20 cellular contexts compared by ENCODE assay signal in the genomic region with DNA sequence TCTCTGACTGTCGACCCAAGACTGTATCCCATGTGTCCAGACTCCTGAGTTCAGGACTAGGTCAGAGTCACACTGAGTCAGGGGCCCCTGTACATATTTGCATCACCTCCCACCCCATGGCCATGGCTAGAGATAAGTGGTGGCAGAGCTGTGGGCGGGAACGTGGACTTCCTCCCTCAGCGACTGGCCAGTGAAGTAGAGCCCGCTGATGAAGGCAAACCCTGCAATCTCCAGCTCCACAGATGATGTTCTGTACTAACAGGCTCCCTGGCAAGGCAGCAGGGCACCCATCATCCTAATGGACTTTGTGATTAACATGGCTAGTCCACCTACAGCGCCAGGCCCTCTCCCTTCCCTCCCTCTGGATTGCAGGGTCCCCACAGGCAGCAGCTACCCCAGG.
DNase-seq lines count a peak whose midpoint lies in the region; ATAC-seq lines count a peak whose summit lies in the region.
"Had no signal": no experiment of that assay in that cellular context is flagged by ENCODE, and none has a peak within 500 bp of the region (broad histone marks: within the 10 kb centered on the region; RNA-seq: fewer than 3 reads in every experiment).

No MANE protein-coding gene starts in this region.

- H3K4me3 Mint-ChIP-seq in activated CD8-positive, alpha-beta memory T cell treated with anti-CD3 and anti-CD28 coated beads, Interleukin-2, amount 10 ng/mL, durations not matched to agents 7 days and 5 days: no peak overlapping the region
- no peak overlapping the region for H3K4me3 Mint-ChIP-seq in stimulated activated naive B cell treated with anti-CD40 and anti-IgM and Interleukin-4, amounts not matched to agents 10 μg/mL and 1 μg/mL and 100 μg/mL, for 72 hours
- H3K4me3 Mint-ChIP-seq: activated T-helper 17 cell treated with anti-CD3 and anti-CD28 coated beads, Interleukin-2, amount 50 U/mL, for 72 hours; memory B cell had no signal

- H3K9me3 ChIP-seq in aorta (ENCODE audit: control insufficient read depth, low read length): no peaks in the 10 kb centered on the region
- H3K9me3 ChIP-seq: body of pancreas, spleen had no signal

- no peaks in the 10 kb centered on the region for H3K27me3 Mint-ChIP-seq in activated CD8-positive, alpha-beta memory T cell treated with anti-CD3 and anti-CD28 coated beads, Interleukin-2, amount 10 ng/mL, durations not matched to agents 7 days and 5 days
- no peaks in the 10 kb centered on the region for H3K27me3 Mint-ChIP-seq in stimulated activated naive B cell treated with anti-CD40 and anti-IgM and Interleukin-4, amounts not matched to agents 10 μg/mL and 1 μg/mL and 100 μg/mL, for 72 hours
- H3K27me3 Mint-ChIP-seq: activated T-helper 17 cell treated with anti-CD3 and anti-CD28 coated beads, Interleukin-2, amount 50 U/mL, for 72 hours; memory B cell had no signal

- ATAC-seq in activated CD8-positive, alpha-beta memory T cell treated with anti-CD3 and anti-CD28 coated beads, Interleukin-2, amount 10 ng/mL, durations not matched to agents 7 days and 5 days: no peak
- no peak for ATAC-seq in left lobe of liver
- no peak for ATAC-seq in aorta (ENCODE audit: low FRiP score)
- no peak for ATAC-seq in stimulated activated naive B cell treated with anti-CD40 and anti-IgM and Interleukin-4, amounts not matched to agents 10 μg/mL and 1 μg/mL and 100 μg/mL, for 72 hours (replicated peaks)
- no peak for ATAC-seq in GM21367 (IDR thresholded peaks at IDR 0.05; ENCODE audit: unreplicated experiment)
- ATAC-seq: activated naive CD4-positive, alpha-beta T cell treated with anti-CD3 and anti-CD28 coated beads, Interleukin-2, amount 50 U/mL, for 72 hours; activated T-helper 17 cell treated with anti-CD3 and anti-CD28 coated beads, Interleukin-2, amount 50 U/mL, for 72 hours; body of pancreas had no signal

- no peaks in the 10 kb centered on the region for H3K36me3 Mint-ChIP-seq in activated CD8-positive, alpha-beta memory T cell treated with anti-CD3 and anti-CD28 coated beads, Interleukin-2, amount 10 ng/mL, durations not matched to agents 7 days and 5 days
- peaks cover 13 to 27% of the 10 kb centered on the region in 2 donors for H3K36me3 Mint-ChIP-seq in stimulated activated naive B cell treated with anti-CD40 and anti-IgM and Interleukin-4, amounts not matched to agents 10 μg/mL and 1 μg/mL and 100 μg/mL, for 72 hours
- H3K36me3 Mint-ChIP-seq: activated naive CD4-positive, alpha-beta T cell treated with anti-CD3 and anti-CD28 coated beads, Interleukin-2, amount 50 U/mL, for 72 hours had no signal

- no peaks in the 10 kb centered on the region for H3K27me3 ChIP-seq in aorta (ENCODE audit: control insufficient read depth in 1 of 2, insufficient read depth in 2 of 2, low read length in 1 of 2)
- H3K27me3 ChIP-seq: body of pancreas, spleen had no signal

- H3K4me1 Mint-ChIP-seq in activated CD8-positive, alpha-beta memory T cell treated with anti-CD3 and anti-CD28 coated beads, Interleukin-2, amount 10 ng/mL, durations not matched to agents 7 days and 5 days: peaks cover 23% of the 10 kb centered on the region
- H3K4me1 Mint-ChIP-seq in stimulated activated naive B cell treated with anti-CD40 and anti-IgM and Interleukin-4, amounts not matched to agents 10 μg/mL and 1 μg/mL and 100 μg/mL, for 72 hours: peaks cover 0 to 2% of the 10 kb centered on the region in 2 donors

- peak; percentile 37 for DNase-seq in activated CD8-positive, alpha-beta memory T cell treated with anti-CD3 and anti-CD28 coated beads, Interleukin-2, amount 10 ng/mL, durations not matched to agents 7 days and 5 days
- no peak for DNase-seq in activated CD8-positive, alpha-beta memory T cell treated with anti-CD3 and anti-CD28 coated beads, Interleukin-2, amount 50 U/mL, for 48 hours
- DNase-seq in amniotic epithelial cell (ENCODE audit: low read depth): peak; percentile 32
- peak; percentile 33 for DNase-seq in left lobe of liver (ENCODE audit: low spot score)
- DNase-seq in aorta: no peak
- no peak for DNase-seq in dermis blood vessel endothelial cell
- DNase-seq in stimulated activated naive B cell treated with anti-CD40 and anti-IgM and Interleukin-4, amounts not matched to agents 10 μg/mL and 1 μg/mL and 100 μg/mL, for 72 hours: no peak
- DNase-seq: activated CD4-positive, alpha-beta T cell treated with anti-CD3 and anti-CD28 coated beads for 4 hours; body of pancreas; MM.1S; NCI-H1436 treated with DMSO at 0.1 percent for 48 hours; occipital lobe; spleen; stimulated activated CD4-positive, alpha-beta T cell treated with anti-CD3 and anti-CD28 coated beads, Interleukin-4, amount 100 ng/mL, for 1 hour; stimulated activated naive CD4-positive, alpha-beta T cell treated with Interleukin-2 at 50 U/mL for 16 hours; SW 1271 had no signal

- CTCF ChIA-PET in activated CD8-positive, alpha-beta memory T cell treated with anti-CD3 and anti-CD28 coated beads, Interleukin-2, amount 10 ng/mL, durations not matched to agents 7 days and 5 days (lab: Charles Lee): interaction anchor here (1.2 kb wide), 1 partner anchor 69 kb away, joined by 5 read pairs; no protein-coding TSS in a partner anchor

- H3K27ac ChIP-seq in aorta (ENCODE audit: low read depth in 1 of 2, low read length in 2 of 2): peak overlapping the region; percentile 59 to 93
- H3K27ac ChIP-seq: body of pancreas, spleen had no signal

- intact Hi-C loops in aorta (cut with DNase I): no loop called here

- H3K4me1 ChIP-seq in aorta (ENCODE audit: control insufficient read depth in 1 of 2, insufficient read depth in 2 of 2, low read length in 2 of 2): peaks cover 3 to 12% of the 10 kb centered on the region in 2 donors
- H3K4me1 ChIP-seq: body of pancreas had no signal

- WGBS in aorta, 2 donors: 34 to 40% methylated on average over 6 of the region's 6 CpGs

- no peak overlapping the region for H3K27ac Mint-ChIP-seq in activated CD8-positive, alpha-beta memory T cell treated with anti-CD3 and anti-CD28 coated beads, Interleukin-2, amount 10 ng/mL, durations not matched to agents 7 days and 5 days
- no peak overlapping the region for H3K27ac Mint-ChIP-seq in stimulated activated naive B cell treated with anti-CD40 and anti-IgM and Interleukin-4, amounts not matched to agents 10 μg/mL and 1 μg/mL and 100 μg/mL, for 72 hours
- H3K27ac Mint-ChIP-seq: activated T-helper 17 cell treated with anti-CD3 and anti-CD28 coated beads, Interleukin-2, amount 50 U/mL, for 72 hours; memory B cell had no signal

- H3K4me3 ChIP-seq in aorta (ENCODE audit: low read length in 2 of 2): no peak overlapping the region
- H3K4me3 ChIP-seq: body of pancreas, spleen had no signal

- no peaks in the 10 kb centered on the region for H3K9me3 Mint-ChIP-seq in activated CD8-positive, alpha-beta memory T cell treated with anti-CD3 and anti-CD28 coated beads, Interleukin-2, amount 10 ng/mL, durations not matched to agents 7 days and 5 days (ENCODE audit: low read depth)
- H3K9me3 Mint-ChIP-seq in stimulated activated naive B cell treated with anti-CD40 and anti-IgM and Interleukin-4, amounts not matched to agents 10 μg/mL and 1 μg/mL and 100 μg/mL, for 72 hours: no peaks in the 10 kb centered on the region
- H3K9me3 Mint-ChIP-seq: activated naive CD4-positive, alpha-beta T cell treated with anti-CD3 and anti-CD28 coated beads, Interleukin-2, amount 50 U/mL, for 72 hours; activated T-helper 17 cell treated with anti-CD3 and anti-CD28 coated beads, Interleukin-2, amount 50 U/mL, for 72 hours; memory B cell had no signal

- H3K36me3 ChIP-seq in aorta (ENCODE audit: control insufficient read depth in 1 of 2, insufficient read depth in 2 of 2, low read length in 1 of 2): no peaks in the 10 kb centered on the region

Comparison
In these comparisons a context has a peak if more than half of its experiments do, and no peak if none do; other contexts are left out.
1. DNase-seq: peak in activated CD8-positive, alpha-beta memory T cell treated with anti-CD3 and anti-CD28 coated beads, Interleukin-2, amount 10 ng/mL, durations not matched to agents 7 days and 5 days (single experiment), amniotic epithelial cell (single experiment) and left lobe of liver (single experiment); none in activated CD8-positive, alpha-beta memory T cell treated with anti-CD3 and anti-CD28 coated beads, Interleukin-2, amount 50 U/mL, for 48 hours (single experiment), aorta (0 of 2), dermis blood vessel endothelial cell (single experiment) and stimulated activated naive B cell treated with anti-CD40 and anti-IgM and Interleukin-4, amounts not matched to agents 10 μg/mL and 1 μg/mL and 100 μg/mL, for 72 hours (single experiment).